In the genomic region with DNA sequence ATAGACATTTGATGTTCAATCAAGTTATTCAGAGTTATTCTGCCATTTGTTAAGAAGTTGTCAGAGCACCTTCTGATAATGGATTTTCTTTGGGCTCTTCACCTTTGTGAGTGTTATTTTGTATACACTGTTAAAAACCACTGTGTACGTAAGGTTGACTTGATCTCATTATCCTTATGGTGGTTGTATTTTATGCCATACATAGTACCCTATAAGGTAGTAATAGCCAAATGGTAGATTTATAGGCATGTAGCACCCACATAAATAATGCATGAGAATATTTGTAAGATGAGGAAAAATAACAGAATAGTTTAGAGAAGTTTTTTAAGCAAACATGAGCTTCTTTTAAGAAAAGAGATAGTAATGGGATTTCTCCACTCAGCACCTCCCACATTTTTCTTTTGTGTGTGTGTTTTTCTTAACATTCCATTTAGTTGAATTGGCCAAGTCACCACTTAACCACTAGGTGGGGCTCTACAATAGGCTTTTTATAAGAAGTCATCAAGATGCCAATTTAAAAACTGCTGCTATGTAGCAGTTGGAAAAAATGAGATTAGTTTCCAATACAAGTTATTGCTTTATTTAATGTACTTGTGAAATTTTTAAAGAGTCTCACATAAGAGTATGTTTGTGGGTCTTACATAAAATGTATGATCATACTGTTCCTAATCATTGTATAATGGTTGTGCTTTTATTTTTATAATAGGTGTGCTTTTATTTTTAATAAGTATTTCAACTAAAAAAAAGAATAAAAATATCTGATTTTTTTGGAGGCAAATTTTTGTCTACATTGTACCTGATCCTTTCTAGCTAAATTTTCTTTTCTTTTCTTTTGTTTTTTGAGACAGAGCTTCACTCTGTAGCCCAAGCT, we compare ENCODE assay signal across 8 cellular contexts. TPM values are rescaled to one million over a fixed set of nuclear protein-coding genes. Genes with fewer than 3 reads are reported as not detected.
DNase-seq lines count a peak whose midpoint lies in the region; ATAC-seq and TF ChIP-seq lines count a peak whose summit lies in the region.

No MANE protein-coding gene starts in this region.

- peaks cover 15% of the 10 kb centered on the region for H3K4me1 Mint-ChIP-seq in osteocyte (ENCODE audit: unreplicated experiment)

- H3K27me3 Mint-ChIP-seq in osteocyte (ENCODE audit: unreplicated experiment): no peaks in the 10 kb centered on the region

- peaks cover 4% of the 10 kb centered on the region for H3K4me1 ChIP-seq in foreskin keratinocyte

- H3K27ac Mint-ChIP-seq in osteocyte (ENCODE audit: unreplicated experiment): peak overlapping the region; percentile 27

- DNase-seq in BJ (ENCODE audit: low read depth) (peak; percentile 65), NCI-H2081 treated with DMSO at 0.1 percent for 48 hours (lab: John Stamatoyannopoulos, UW) (peak; percentile 31), foreskin keratinocyte (peak; percentile 57 to 75), osteocyte (ENCODE audit: extremely low spot score, unreplicated experiment) (no peak), GM19238 (ENCODE audit: insufficient read length, low spot score) (no peak)

- H3K27me3 ChIP-seq in BJ (ENCODE audit: control insufficient read depth, insufficient read depth, low read length) (no peaks in the 10 kb centered on the region), foreskin keratinocyte (no peaks in the 10 kb centered on the region)

- no peaks in the 10 kb centered on the region; the same call in 1 of the 2 replicates for H3K36me3 ChIP-seq in BJ (ENCODE audit: control insufficient read depth, insufficient read depth, low read length)

- no peaks in the 10 kb centered on the region for H3K9me3 Mint-ChIP-seq in osteocyte (ENCODE audit: unreplicated experiment)

- H3K4me3 Mint-ChIP-seq in osteocyte (ENCODE audit: unreplicated experiment): no peak overlapping the region

- CTCF ChIA-PET in BJ (lab: Yijun Ruan, JAX): interaction anchor here (0.6 to 3.2 kb wide), 14 partner anchors 8 to 1453 kb away, joined by 3 to 23 read pairs (median 4); no protein-coding TSS in a partner anchor

- TF ChIP-seq CTCF in BJ (IDR thresholded peaks at IDR 0.05; ENCODE audit: insufficient read depth, low read depth, low read length) (peak; percentile 81), GM12875 (IDR thresholded peaks at IDR 0.05; ENCODE audit: borderline replicate concordance, insufficient read depth, low read depth, low read length) (peak; percentile 61; the same call in 1 of the 2 replicates), VCaP (conservative IDR thresholded peaks at IDR 0.05) (peak; percentile 96), foreskin keratinocyte (conservative IDR thresholded peaks at IDR 0.05) (peak; percentile 93), osteocyte (IDR thresholded peaks at IDR 0.05) (peak; percentile 86)

- ATAC-seq in foreskin keratinocyte (peak; percentile 78), GM21360 (IDR thresholded peaks at IDR 0.05; ENCODE audit: unreplicated experiment) (no peak)

- no peak overlapping the region for H3K4me3 ChIP-seq in BJ (ENCODE audit: low read depth, low read length)
- H3K4me3 ChIP-seq in GM12875 (ENCODE audit: low read depth, low read length): no peak overlapping the region

- H3K36me3 Mint-ChIP-seq in osteocyte (ENCODE audit: unreplicated experiment): peaks cover 23% of the 10 kb centered on the region

- POLR2A ChIA-PET in BJ (lab: Charles Lee): interaction anchor here (0.6 kb wide), 1 partner anchor 24 kb away, joined by 4 read pairs; no protein-coding TSS in a partner anchor

- H3K27ac ChIP-seq in VCaP (no peak overlapping the region), foreskin keratinocyte (no peak overlapping the region)

RNA-seq across cellular contexts. Expression of gene STMP1, which starts 41.1 kb away (rescaled TPM):
- polyA plus RNA-seq in BJ (2011; rRNA removed) (17.0 and 37.2 TPM in 2 replicates), foreskin keratinocyte (37.1 and 42.5 TPM in 2 replicates)
- polyA minus RNA-seq in BJ (2011; rRNA and poly(A)+ RNA removed): 8.3 and 12.0 TPM in 2 replicates
- total RNA-seq in foreskin keratinocyte (23.8 and 29.1 TPM in 2 replicates), osteocyte (45.2 and 45.4 TPM in 2 replicates)

Comparison
In these comparisons a context has a peak if more than half of its experiments do, and no peak if none do; other contexts are left out.
1. DNase-seq: peak in BJ (single experiment), NCI-H2081 treated with DMSO at 0.1 percent for 48 hours (single experiment) and foreskin keratinocyte (2 of 2); none in osteocyte (single experiment) and GM19238 (single experiment).
2. Peak in every context shown above with its lines, with median percentiles within 50 percentile points of each other: CTCF ChIP-seq.